In genomic region chr15:84807228-84807627, GRCh38 we compare ENCODE assay signal across 27 cellular contexts. TPM values are rescaled to one million over a fixed set of nuclear protein-coding genes. Genes with fewer than 3 reads are reported as not detected.
DNase-seq lines count a peak whose midpoint lies in the region; ATAC-seq, FAIRE-seq and TF ChIP-seq lines count a peak whose summit lies in the region.
"Had no signal": no experiment of that assay in that cellular context is flagged by ENCODE, and none has a peak within 500 bp of the region (broad histone marks: within the 10 kb centered on the region; RNA-seq: fewer than 3 reads in every experiment).

No MANE protein-coding gene starts in this region.

- intact Hi-C loops in GM12878 (cut with micrococcal nuclease; ENCODE audit: unreplicated experiment) = no loop called here

- no peak for ATAC-seq in CD4-positive, CD25-positive, alpha-beta regulatory T cell (ENCODE audit: low read depth in 2 of 2)
- peak; percentile 14; the same call in 1 of the 3 replicates for ATAC-seq in GM12878
- ATAC-seq in GM19023 (IDR thresholded peaks at IDR 0.05; ENCODE audit: unreplicated experiment) = no peak
- ATAC-seq: A549, Right ventricle myocardium inferior, SK-N-SH treated with all-trans-retinoic acid at 6 μM for 48 hours had no signal

- no peak for TF ChIP-seq RAD21 in GM12878 (IDR thresholded peaks at IDR 0.05; ENCODE audit: insufficient read depth, low read depth, low read length)

- no peaks in the 10 kb centered on the region for H3K27me3 Mint-ChIP-seq in CD4-positive, CD25-positive, alpha-beta regulatory T cell

- 32% methylated on average over 3 of the region's 3 CpGs for WGBS in GM12878 (ENCODE audit: insufficient coverage, insufficient replicate concordance, low lambda C conversion rate, missing lambda C conversion rate)

- H3K36me3 ChIP-seq in CD4-positive, CD25-positive, alpha-beta regulatory T cell (ENCODE audit: control insufficient read depth, insufficient read depth, low read length) = peaks cover 35% of the 10 kb centered on the region
- H3K36me3 ChIP-seq in OCI-LY3 (replicated peaks; ENCODE audit: low read depth, low read length) (peaks cover 14% of the 10 kb centered on the region), GM12878 (ENCODE audit: control insufficient read depth in 2 of 2, insufficient read depth in 2 of 2, low read length in 1 of 2) (peaks cover 0 to 3% of the 10 kb centered on the region in 2 experiments; a peak in 2 of 4 replicates)

- POLR2A ChIA-PET in GM12878 (lab: Charles Lee) = no interaction called here

- no peak for FAIRE-seq in GM12878 (lab: Jason Lieb, UNC)
- FAIRE-seq: A549, GM18507 had no signal

- no peak for TF ChIP-seq POLR2A in GM12878 (IDR thresholded peaks at IDR 0.05; ENCODE audit: low read depth, low read length)

- H2AFZ ChIP-seq in OCI-LY3 (ENCODE audit: low read depth, low read length) = no peak overlapping the region
- no peak overlapping the region for H2AFZ ChIP-seq in GM12878 (ENCODE audit: control insufficient read depth, low read depth, low read length)
- H2AFZ ChIP-seq: GM23248, PC-9 had no signal

- RAD21 ChIA-PET in GM12878 (lab: Charles Lee; ENCODE audit: unreplicated experiment) = no interaction called here

- no peak for DNase-seq in CD4-positive, CD25-positive, alpha-beta regulatory T cell
- no peak for DNase-seq in GM12878 (ENCODE audit: low read depth, low spot score)
- DNase-seq in ACHN = no peak
- no peak for DNase-seq in hippocampal formation (lab: John Stamatoyannopoulos, UW)
- DNase-seq in OCI-M2 (lab: John Stamatoyannopoulos, UW; ENCODE audit: unreplicated experiment) = no peak
- DNase-seq: C1 segment of cervical spinal cord, DMS153, DND-41, GM23248, H9, HFFc6, KBM-7, NCI-H1694 treated with DMSO at 0.1 percent for 48 hours, NCI-H2081 treated with DMSO at 0.1 percent for 48 hours, NCI-H2171, NCI-H345, NCI-H510A treated with DMSO at 0.1 percent for 48 hours, NCI-H774, PC-9, SJCRH30 had no signal

- H3K27me3 ChIP-seq in CD4-positive, CD25-positive, alpha-beta regulatory T cell (ENCODE audit: control insufficient read depth, insufficient read depth, low read length) = no peaks in the 10 kb centered on the region
- H3K27me3 ChIP-seq in OCI-LY3 (ENCODE audit: low read depth, low read length) (no peaks in the 10 kb centered on the region), GM12878 (replicated peaks in 1 of 2; ENCODE audit: control insufficient read depth in 2 of 2, insufficient read depth in 2 of 2, low read length in 1 of 2) (no peaks in the 10 kb centered on the region)
- H3K27me3 ChIP-seq: SJCRH30 had no signal

- H3K79me2 ChIP-seq in OCI-LY3 (ENCODE audit: low read length) = no peaks in the 10 kb centered on the region
- no peaks in the 10 kb centered on the region for H3K79me2 ChIP-seq in GM12878 (ENCODE audit: control insufficient read depth, insufficient read depth, low read length)

- no peaks in the 10 kb centered on the region for H3K4me1 ChIP-seq in CD4-positive, CD25-positive, alpha-beta regulatory T cell (ENCODE audit: control insufficient read depth, insufficient read depth, low read length, poor library complexity, severe bottlenecking)
- H3K4me1 ChIP-seq in OCI-LY3 (ENCODE audit: low read length) = peaks cover 8% of the 10 kb centered on the region
- H3K4me1 ChIP-seq in GM12878 (ENCODE audit: control insufficient read depth, insufficient read depth, low read length) = no peaks in the 10 kb centered on the region
- H3K4me1 ChIP-seq: A549 had no signal

- H3K36me3 Mint-ChIP-seq in CD4-positive, CD25-positive, alpha-beta regulatory T cell = peaks cover 16% of the 10 kb centered on the region

- CTCF ChIA-PET in GM12878 (lab: Yijun Ruan, JAX) = interaction anchor here (1.5 kb wide), 1 partner anchor 14 kb away, joined by 4 read pairs; no protein-coding TSS in a partner anchor

- H3K4me2 ChIP-seq in OCI-LY3 (ENCODE audit: low read length) (peak overlapping the region; percentile 25; the same call in 1 of the 2 replicates), GM12878 (ENCODE audit: control insufficient read depth, insufficient read depth) (no peak overlapping the region)
- H3K4me2 ChIP-seq: A549, PC-9 had no signal

- peak overlapping the region in 2 of 3 donors; percentile 2 to 17 for H3K27ac Mint-ChIP-seq in CD4-positive, CD25-positive, alpha-beta regulatory T cell
- H3K27ac Mint-ChIP-seq: H9, HFFc6 had no signal

- TF ChIP-seq CTCF in C4-2B (conservative IDR thresholded peaks at IDR 0.05) = no peak
- no peak for TF ChIP-seq CTCF in OCI-LY3 (IDR thresholded peaks at IDR 0.05; ENCODE audit: low read depth, low read length)
- no peak for TF ChIP-seq CTCF in GM12878 (IDR thresholded peaks at IDR 0.05 in 2 of 3, conservative IDR thresholded peaks at IDR 0.05 in 1 of 3; ENCODE audit: control insufficient read depth in 2 of 3, extremely low read depth in 1 of 3, insufficient read depth in 1 of 3, low read depth in 3 of 3, low read length in 3 of 3)

- H3K4me1 Mint-ChIP-seq in CD4-positive, CD25-positive, alpha-beta regulatory T cell = peaks cover 0 to 4% (median 3%) of the 10 kb centered on the region in 4 donors
- H3K4me1 Mint-ChIP-seq: H9 had no signal

- no peaks in the 10 kb centered on the region for H4K20me1 ChIP-seq in OCI-LY3 (ENCODE audit: insufficient read depth, low read length)
- H4K20me1 ChIP-seq in GM12878 (ENCODE audit: control insufficient read depth, insufficient read depth) = no peaks in the 10 kb centered on the region

- no peak overlapping the region for H3K4me3 Mint-ChIP-seq in CD4-positive, CD25-positive, alpha-beta regulatory T cell
- H3K4me3 Mint-ChIP-seq: H9, HFFc6 had no signal

- TF ChIP-seq EP300 in GM12878 (IDR thresholded peaks at IDR 0.05; ENCODE audit: borderline replicate concordance in 1 of 2, control insufficient read depth in 1 of 2, low read depth in 2 of 2, low read length in 2 of 2) = no peak

- in situ Hi-C loops in GM12878 (cut with MboI) = no loop called here
- in situ Hi-C loops in ACHN (cut with HindIII; ENCODE audit: low pct_ligation_motif_present, low pct_unique_long_range_greater_than_20kb, low sequenced_read_pairs) = no loop called here

- H3K9ac ChIP-seq in OCI-LY3 (ENCODE audit: low read length) = no peak overlapping the region
- H3K9ac ChIP-seq in GM12878 (ENCODE audit: control insufficient read depth, insufficient read depth, low read length) = no peak overlapping the region
- H3K9ac ChIP-seq: GM23248 had no signal

- H3K27ac ChIP-seq in C4-2B (peak overlapping the region; percentile 11; the same call in 1 of the 2 replicates), OCI-LY3 (ENCODE audit: low read length) (no peak overlapping the region), GM12878 (ENCODE audit: control insufficient read depth, insufficient read depth) (no peak overlapping the region)
- no peak overlapping the region for H3K27ac ChIP-seq in CD4-positive, CD25-positive, alpha-beta regulatory T cell (ENCODE audit: insufficient read depth, low read length, poor library complexity, severe bottlenecking)
- H3K27ac ChIP-seq: A549, GM23248, PC-9, SJCRH30 had no signal

- BruUV-seq in GM12878 (replicated peaks; lab: Mats Ljungman, UMichigan) = no TSS peak

- SMC1A ChIA-PET in GM12878 (lab: Charles Lee; ENCODE audit: uncharacterized antibody, unreplicated experiment) = interaction anchor here (0.7 to 0.9 kb wide), 2 partner anchors 16 to 27 kb away, joined by 3 to 4 read pairs; no protein-coding TSS in a partner anchor

- no peaks in the 10 kb centered on the region for H3K9me3 Mint-ChIP-seq in CD4-positive, CD25-positive, alpha-beta regulatory T cell
- H3K9me3 Mint-ChIP-seq: H9, HFFc6 had no signal

- H3K9me3 ChIP-seq in CD4-positive, CD25-positive, alpha-beta regulatory T cell (ENCODE audit: control insufficient read depth in 2 of 2, low read length in 2 of 2) = no peaks in the 10 kb centered on the region
- no peaks in the 10 kb centered on the region for H3K9me3 ChIP-seq in OCI-LY3 (ENCODE audit: insufficient read depth, low read length)
- H3K9me3 ChIP-seq in GM12878 (replicated peaks; ENCODE audit: control insufficient read depth, insufficient read depth, low read length) = no peaks in the 10 kb centered on the region
- H3K9me3 ChIP-seq: A549, SJCRH30 had no signal

- no peak overlapping the region for H3K4me3 ChIP-seq in CD4-positive, CD25-positive, alpha-beta regulatory T cell (ENCODE audit: low read depth, low read length)
- no peak overlapping the region for H3K4me3 ChIP-seq in OCI-LY3 (ENCODE audit: low read length)
- no peak overlapping the region for H3K4me3 ChIP-seq in GM12878
- H3K4me3 ChIP-seq: A549, GM23248, PC-9, SJCRH30 had no signal

RNA-seq across cellular contexts. Expression of gene ALPK3, which starts 9.9 kb away (rescaled TPM):
- 0.22 TPM for total RNA-seq in CD4-positive, CD25-positive, alpha-beta regulatory T cell
- not detected for polyA plus RNA-seq in CD4-positive, CD25-positive, alpha-beta regulatory T cell
- total RNA-seq in GM12878 (2013; cell fraction: nucleolus; rRNA removed) = 0.15 TPM in 2 replicates
- total RNA-seq in GM12878 (2014; rRNA removed) = under 0.01 TPM in 1 of 2 replicates, not detected in the other
- under 0.01 TPM in 1 of 2 replicates, not detected in the other for total RNA-seq in GM12878 (2014; rRNA removed; fragmentation: Illumina TruSeq; extraction: Trizol)
- total RNA-seq in GM12878 (2021) = 0.05 TPM in 2 replicates
- 0.03 TPM for polyA plus RNA-seq in GM12878 (2011; ENCODE audit: low read depth)
- polyA plus RNA-seq in GM12878 (2011; rRNA removed) = not detected in 2 replicates
- 0.01 and 0.07 TPM in 2 replicates for polyA plus RNA-seq in GM12878 (2011; cell fraction: cytosol; rRNA removed)
- polyA plus RNA-seq in GM12878 (2011; cell fraction: nucleus; rRNA removed) = 0.03 and 0.04 TPM in 2 replicates
- 0.03 TPM in 2 replicates for polyA plus RNA-seq in GM12878 (2012)
- 0.01 TPM in 1 of 2 replicates, not detected in the other for polyA plus RNA-seq in GM12878 (2014; fragmentation: Illumina TruSeq; extraction: Trizol)
- polyA plus RNA-seq in GM12878 (2014; fragmentation: Nextera tagmentation; extraction: Ambion mirVana) = not detected
- 0.01 and 0.03 TPM in 2 replicates for polyA plus RNA-seq in GM12878 (2014; rRNA removed)
- not detected for polyA plus RNA-seq in GM12878 (2016; fragmentation: Nextera tagmentation; extraction: Ambion mirVana)
- under 0.01 TPM in 1 of 2 replicates, not detected in the other for polyA minus RNA-seq in GM12878 (2011; rRNA and poly(A)+ RNA removed)
- not detected in 2 replicates for polyA minus RNA-seq in GM12878 (2011; cell fraction: cytosol; rRNA and poly(A)+ RNA removed)
- 0.10 TPM in 1 of 2 replicates, not detected in the other for polyA minus RNA-seq in GM12878 (2011; cell fraction: nucleus; rRNA and poly(A)+ RNA removed)
- polyA plus RNA-seq: GM23248 had no signal

RNA-seq across cellular contexts. Expression of gene ZNF592, which starts 58.8 kb away (rescaled TPM):
- total RNA-seq in CD4-positive, CD25-positive, alpha-beta regulatory T cell = 39.8 TPM
- polyA plus RNA-seq in CD4-positive, CD25-positive, alpha-beta regulatory T cell = 1 to 10 TPM; 3.8 to 4.3 (median 4.2) TPM
- total RNA-seq in GM12878 (2013; cell fraction: nucleolus; rRNA removed) = 28.8 and 30.6 TPM in 2 replicates
- 6.7 and 8.2 TPM in 2 replicates for total RNA-seq in GM12878 (2014; rRNA removed)
- total RNA-seq in GM12878 (2014; rRNA removed; fragmentation: Illumina TruSeq; extraction: Trizol) = 7.0 and 7.8 TPM in 2 replicates
- 20.3 and 23.7 TPM in 2 replicates for total RNA-seq in GM12878 (2021)
- polyA plus RNA-seq in GM12878 (2011; ENCODE audit: low read depth) = 6.0 TPM
- polyA plus RNA-seq in GM12878 (2011; rRNA removed) = 3.5 and 6.9 TPM in 2 replicates
- 9.1 and 10.4 TPM in 2 replicates for polyA plus RNA-seq in GM12878 (2011; cell fraction: cytosol; rRNA removed)
- 18.4 and 19.5 TPM in 2 replicates for polyA plus RNA-seq in GM12878 (2011; cell fraction: nucleus; rRNA removed)
- polyA plus RNA-seq in GM12878 (2012) = 8.6 and 9.8 TPM in 2 replicates
- 10.9 and 14.4 TPM in 2 replicates for polyA plus RNA-seq in GM12878 (2014; fragmentation: Illumina TruSeq; extraction: Trizol)
- 1 to 10 TPM in 1 of 2 experiments, under 1 TPM in 1; 0.95 to 1.3 TPM for polyA plus RNA-seq in GM12878 (2014; fragmentation: Nextera tagmentation; extraction: Ambion mirVana)
- 13.5 and 16.0 TPM in 2 replicates for polyA plus RNA-seq in GM12878 (2014; rRNA removed)
- polyA plus RNA-seq in GM12878 (2016; fragmentation: Nextera tagmentation; extraction: Ambion mirVana) = 10 to 100 TPM in 1 of 2 experiments, 1 to 10 TPM in 1; 9.0 to 10.7 TPM
- polyA minus RNA-seq in GM12878 (2011; rRNA and poly(A)+ RNA removed) = 9.6 and 12.7 TPM in 2 replicates
- 7.6 and 8.3 TPM in 2 replicates for polyA minus RNA-seq in GM12878 (2011; cell fraction: cytosol; rRNA and poly(A)+ RNA removed)
- polyA minus RNA-seq in GM12878 (2011; cell fraction: nucleus; rRNA and poly(A)+ RNA removed) = 6.0 and 12.9 TPM in 2 replicates
